Comparison of ENCODE assay signal across 13 cellular contexts in genomic region chr13:95643009-95643408, GRCh38. TPM values are rescaled to one million over a fixed set of nuclear protein-coding genes. Genes with fewer than 3 reads are reported as not detected.
DNase-seq lines count a peak whose midpoint lies in the region; ATAC-seq, FAIRE-seq and TF ChIP-seq lines count a peak whose summit lies in the region.
"Had no signal": no experiment of that assay in that cellular context is flagged by ENCODE, and none has a peak within 500 bp of the region (broad histone marks: within the 10 kb centered on the region; RNA-seq: fewer than 3 reads in every experiment).

No MANE protein-coding gene starts in this region.

- H3K9me3 ChIP-seq in WERI-Rb-1 (ENCODE audit: severe bottlenecking) (no peaks in the 10 kb centered on the region), trophoblast cell (ENCODE audit: insufficient read depth, low read depth, low read length) (peaks cover 4% of the 10 kb centered on the region)
- H3K9me3 ChIP-seq: suprapubic skin had no signal

- H3K27ac ChIP-seq in WERI-Rb-1 (peak overlapping the region; percentile 93), trophoblast cell (ENCODE audit: low read depth, low read length) (no peak overlapping the region)

- H3K4me3 ChIP-seq in WERI-Rb-1 (ENCODE audit: low read depth, low read length) (peak overlapping the region; percentile 89), fibroblast of pulmonary artery (replicated peaks; ENCODE audit: low read depth, low read length) (peak overlapping the region; percentile 73), trophoblast cell (ENCODE audit: low read depth, low read length) (no peak overlapping the region)

- H2BK5ac ChIP-seq in trophoblast cell (ENCODE audit: low read depth, low read length, poor library complexity) = no peak overlapping the region

- DNase-seq in D721Med (ENCODE audit: insufficient read length, low spot score) (no peak), WERI-Rb-1 (no peak), fibroblast of pulmonary artery (ENCODE audit: low read depth) (no peak), trophoblast cell (no peak)
- DNase-seq: activated CD4-positive, CD25-positive, alpha-beta regulatory T cell treated with anti-CD3 and anti-CD28 coated beads, Interleukin-2, amount 50 U/mL, for 72 hours; activated naive CD4-positive, alpha-beta T cell treated with anti-CD3 and anti-CD28 coated beads, Interleukin-2, amount 50 U/mL, for 16 hours; DMS153; NCI-H1436 treated with DMSO at 0.1 percent for 48 hours had no signal

- H4K8ac ChIP-seq in trophoblast cell (ENCODE audit: low read depth, low read length) = no peak overlapping the region

- H3K79me2 ChIP-seq in trophoblast cell (ENCODE audit: control insufficient read depth, insufficient read depth, low read length, poor library complexity) = peaks cover 4% of the 10 kb centered on the region

- ATAC-seq in GM18867 (IDR thresholded peaks at IDR 0.05; ENCODE audit: unreplicated experiment) = no peak
- ATAC-seq in GM21526 (IDR thresholded peaks at IDR 0.05; ENCODE audit: low FRiP score, unreplicated experiment) = no peak
- no peak for ATAC-seq in GM21576 (IDR thresholded peaks at IDR 0.05; ENCODE audit: unreplicated experiment)
- no peak for ATAC-seq in activated CD4-positive, CD25-positive, alpha-beta regulatory T cell treated with anti-CD3 and anti-CD28 coated beads, Interleukin-2, amount 50 U/mL, for 24 hours

- FAIRE-seq in D721Med (lab: Jason Lieb, UNC) = peak; percentile 6

- no peak overlapping the region for H3K14ac ChIP-seq in trophoblast cell (ENCODE audit: low read length)

- H2BK120ac ChIP-seq in trophoblast cell (ENCODE audit: insufficient read depth, low read length, poor library complexity) = no peak overlapping the region

- H3K23ac ChIP-seq in trophoblast cell (ENCODE audit: low read length) = no peak overlapping the region

- TF ChIP-seq CTCF in D721Med (IDR thresholded peaks at IDR 0.05; ENCODE audit: insufficient read depth, missing control alignments) (no peak), WERI-Rb-1 (IDR thresholded peaks at IDR 0.05; ENCODE audit: low read depth, low read length) (no peak), fibroblast of pulmonary artery (IDR thresholded peaks at IDR 0.05; ENCODE audit: low read length, missing control alignments) (no peak)

- no peak overlapping the region for H4K12ac ChIP-seq in trophoblast cell (ENCODE audit: low read depth, low read length)

- H3K18ac ChIP-seq in trophoblast cell (ENCODE audit: low read length) = no peak overlapping the region

- H3K9ac ChIP-seq in trophoblast cell (ENCODE audit: low read length) = no peak overlapping the region

- no peak overlapping the region for H4K91ac ChIP-seq in trophoblast cell (ENCODE audit: low read depth, low read length)

- no peak overlapping the region for H2AFZ ChIP-seq in trophoblast cell (ENCODE audit: insufficient read depth, low read length, poor library complexity)

- H3K4me2 ChIP-seq in trophoblast cell (ENCODE audit: low read length) = peak overlapping the region; percentile 55

- H3K36me3 ChIP-seq in WERI-Rb-1 = peaks cover 49% of the 10 kb centered on the region
- peaks cover 5 to 6% of the 10 kb centered on the region in 2 experiments for H3K36me3 ChIP-seq in trophoblast cell (ENCODE audit: control insufficient read depth in 1 of 2, insufficient read depth in 2 of 2, low read length in 2 of 2)
- H3K36me3 ChIP-seq: suprapubic skin had no signal

- peaks cover 0 to 5% of the 10 kb centered on the region in 2 experiments for H3K4me1 ChIP-seq in trophoblast cell (ENCODE audit: control insufficient read depth in 1 of 2, insufficient read depth in 2 of 2, low read length in 2 of 2)

- H3K4ac ChIP-seq in trophoblast cell (ENCODE audit: low read depth, low read length) = no peak overlapping the region

- no CpG with 5 or more reads among the region's 4 CpGs for WGBS in trophoblast cell (ENCODE audit: extremely low coverage, insufficient coverage, insufficient read length)

- peaks cover 7% of the 10 kb centered on the region for H3K79me1 ChIP-seq in trophoblast cell (ENCODE audit: low read length)

- H2BK12ac ChIP-seq in trophoblast cell (ENCODE audit: low read length) = no peak overlapping the region

- H3K27me3 ChIP-seq in WERI-Rb-1 (ENCODE audit: insufficient read depth, low read depth, severe bottlenecking) = no peaks in the 10 kb centered on the region
- no peaks in the 10 kb centered on the region for H3K27me3 ChIP-seq in trophoblast cell (ENCODE audit: insufficient read depth, low read length)

- H2AK5ac ChIP-seq in trophoblast cell (ENCODE audit: low read length) = no peak overlapping the region

RNA-seq across cellular contexts. Expression of gene DZIP1, which starts 1.5 kb away (rescaled TPM):
- polyA plus RNA-seq in trophoblast cell (2013) = 19.4 and 20.5 TPM in 2 replicates

RNA-seq across cellular contexts. Expression of gene DNAJC3, which starts 33.9 kb away (rescaled TPM):
- polyA plus RNA-seq in trophoblast cell (2013) = 103 and 108 TPM in 2 replicates
